Comparison of ENCODE assay signal across 20 cellular contexts in the genomic region with DNA sequence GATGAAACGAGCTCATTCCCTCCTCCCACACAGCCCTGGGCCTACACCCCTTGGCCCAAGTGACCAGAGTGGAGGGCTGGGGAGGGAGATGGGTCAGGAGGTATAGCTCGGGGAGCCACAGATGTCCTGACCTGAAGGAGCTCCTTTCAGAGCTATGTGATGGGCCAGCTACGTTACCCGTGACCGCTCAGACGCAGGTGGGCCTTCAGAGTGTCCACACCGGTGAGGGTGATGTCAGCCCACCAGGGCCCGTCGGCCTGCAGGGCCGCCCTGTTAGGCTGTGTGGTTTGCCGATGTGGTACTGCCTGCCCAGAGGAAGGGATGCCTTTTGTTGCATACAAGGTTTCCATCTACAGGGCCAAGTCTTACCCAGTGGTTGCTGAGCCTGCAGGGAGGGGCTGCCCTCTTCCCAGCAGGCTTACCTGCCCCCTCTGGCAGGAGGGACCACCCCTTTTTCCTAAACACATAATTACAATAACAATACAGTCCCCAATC. TPM values are rescaled to one million over a fixed set of nuclear protein-coding genes. Genes with fewer than 3 reads are reported as not detected.
A peak's percentile ranks its signal among the peaks of the same experiment; 100 is the strongest.
DNase-seq lines count a peak whose midpoint lies in the region; ATAC-seq, FAIRE-seq and TF ChIP-seq lines count a peak whose summit lies in the region.
"Had no signal": no experiment of that assay in that cellular context is flagged by ENCODE, and none has a peak within 500 bp of the region (broad histone marks: within the 10 kb centered on the region; RNA-seq: fewer than 3 reads in every experiment).

No MANE protein-coding gene starts in this region.

- intact Hi-C loops in PC-9 (cut with micrococcal nuclease; ENCODE audit: unreplicated experiment), result no loop called here

- no peak overlapping the region for H3K27ac ChIP-seq in PC-9

- POLR2A ChIA-PET in PC-9 (lab: Charles Lee; ENCODE audit: unreplicated experiment), result no interaction called here

- no peak for ATAC-seq in activated T-helper 17 cell treated with anti-CD3 and anti-CD28 coated beads, Interleukin-2, amount 50 U/mL, for 72 hours (replicated peaks)
- no peak for ATAC-seq in stimulated activated effector memory CD8-positive, alpha-beta T cell treated with anti-CD3 and anti-CD28 coated beads, Interleukin-12 subunit alpha, Interleukin-12 subunit beta, amount 100 ng/mL, for 72 hours
- ATAC-seq: Panc1 had no signal

- no peak overlapping the region for H2AFZ ChIP-seq in PC-9

- peak overlapping the region; percentile 45 for H3K4me3 Mint-ChIP-seq in activated T-helper 17 cell treated with anti-CD3 and anti-CD28 coated beads, Interleukin-2, amount 50 U/mL, for 72 hours
- H3K4me3 Mint-ChIP-seq in stimulated activated effector memory CD8-positive, alpha-beta T cell treated with anti-CD3 and anti-CD28 coated beads, Interleukin-12 subunit alpha, Interleukin-12 subunit beta, amount 100 ng/mL, for 72 hours, result peak overlapping the region; percentile 21

- H3K4me2 ChIP-seq in PC-9, result no peak overlapping the region

- no peaks in the 10 kb centered on the region for H3K27me3 Mint-ChIP-seq in activated T-helper 17 cell treated with anti-CD3 and anti-CD28 coated beads, Interleukin-2, amount 50 U/mL, for 72 hours

- H3K27ac Mint-ChIP-seq in activated T-helper 17 cell treated with anti-CD3 and anti-CD28 coated beads, Interleukin-2, amount 50 U/mL, for 72 hours, result peak overlapping the region; percentile 28
- peak overlapping the region; percentile 68 for H3K27ac Mint-ChIP-seq in stimulated activated effector memory CD8-positive, alpha-beta T cell treated with anti-CD3 and anti-CD28 coated beads, Interleukin-12 subunit alpha, Interleukin-12 subunit beta, amount 100 ng/mL, for 72 hours

- H3K9me3 Mint-ChIP-seq in activated T-helper 17 cell treated with anti-CD3 and anti-CD28 coated beads, Interleukin-2, amount 50 U/mL, for 72 hours, result no peaks in the 10 kb centered on the region
- H3K9me3 Mint-ChIP-seq in stimulated activated effector memory CD8-positive, alpha-beta T cell treated with anti-CD3 and anti-CD28 coated beads, Interleukin-12 subunit alpha, Interleukin-12 subunit beta, amount 100 ng/mL, for 72 hours, result no peaks in the 10 kb centered on the region

- H3K9me2 ChIP-seq in PC-9 (ENCODE audit: insufficient read depth), result no peaks in the 10 kb centered on the region

- no peaks in the 10 kb centered on the region for H3K9me3 ChIP-seq in PC-9 (ENCODE audit: insufficient read depth, low read depth)
- H3K9me3 ChIP-seq: Caco-2 had no signal

- no peaks in the 10 kb centered on the region for H3K36me3 ChIP-seq in PC-9 (ENCODE audit: low read depth)

- DNase-seq in HTR-8/SVneo (ENCODE audit: insufficient read length, low spot score) (no peak), mesenteric fat pad (ENCODE audit: low spot score) (peak; percentile 69), PC-9 (no peak), COR-L47 (lab: John Stamatoyannopoulos, UW) (no peak), T-helper 9 cell (no peak)
- no peak for DNase-seq in stimulated activated effector memory CD8-positive, alpha-beta T cell treated with anti-CD3 and anti-CD28 coated beads, Interleukin-12 subunit alpha, Interleukin-12 subunit beta, amount 100 ng/mL, for 72 hours (ENCODE audit: low spot score in 2 of 2)
- DNase-seq: ACHN, AML-193, Caco-2, DMS153, GOT3, KBM-7, NCI-H1417 treated with DMSO at 0.1 percent for 48 hours, NCI-H2029, NCI-H2171, NCI-H446 treated with DMSO at 0.1 percent for 48 hours, NCI-H748 treated with DMSO at 0.1 percent for 48 hours had no signal

- peak; percentile 36 for FAIRE-seq in HTR-8/SVneo (lab: Jason Lieb, UNC)
- FAIRE-seq: GM12892 had no signal

- peaks cover 6% of the 10 kb centered on the region; the same call in 1 of the 2 replicates for H3F3A ChIP-seq in PC-9 (ENCODE audit: insufficient read depth, low read depth)

- H3K36me3 Mint-ChIP-seq in activated T-helper 17 cell treated with anti-CD3 and anti-CD28 coated beads, Interleukin-2, amount 50 U/mL, for 72 hours (ENCODE audit: low read depth), result no peaks in the 10 kb centered on the region
- H3K36me3 Mint-ChIP-seq in stimulated activated effector memory CD8-positive, alpha-beta T cell treated with anti-CD3 and anti-CD28 coated beads, Interleukin-12 subunit alpha, Interleukin-12 subunit beta, amount 100 ng/mL, for 72 hours, result peaks cover 7% of the 10 kb centered on the region

- H3K4me1 Mint-ChIP-seq in activated T-helper 17 cell treated with anti-CD3 and anti-CD28 coated beads, Interleukin-2, amount 50 U/mL, for 72 hours, result peaks cover 17% of the 10 kb centered on the region
- H3K4me1 Mint-ChIP-seq in stimulated activated effector memory CD8-positive, alpha-beta T cell treated with anti-CD3 and anti-CD28 coated beads, Interleukin-12 subunit alpha, Interleukin-12 subunit beta, amount 100 ng/mL, for 72 hours, result peaks cover 53% of the 10 kb centered on the region

- no peaks in the 10 kb centered on the region for H4K20me1 ChIP-seq in PC-9 (ENCODE audit: insufficient read depth)

- CTCF ChIA-PET in PC-9 (lab: Charles Lee), result no interaction called here

- H3K79me2 ChIP-seq in PC-9 (ENCODE audit: low read depth), result no peaks in the 10 kb centered on the region

- no peaks in the 10 kb centered on the region for H3K27me3 ChIP-seq in PC-9 (ENCODE audit: insufficient read depth, low read depth)

- no peaks in the 10 kb centered on the region; the same call in none of the 2 replicates for H3K4me1 ChIP-seq in PC-9 (replicated peaks; ENCODE audit: insufficient read depth)
- H3K4me1 ChIP-seq: Caco-2 had no signal

- no TSS peak for BruUV-seq in PC-9 (replicated peaks; lab: Mats Ljungman, UMichigan)

- no peak overlapping the region for H3K4me3 ChIP-seq in PC-9

- no peak for TF ChIP-seq CTCF in PC-9 (conservative IDR thresholded peaks at IDR 0.05)

RNA-seq across cellular contexts. Expression of a gene that starts 41.8 kb away (rescaled TPM):
- 100 to 1,000 TPM in 1 of 2 donors, 10 to 100 TPM in 1; 90.9 to 214 TPM for total RNA-seq in activated T-helper 17 cell treated with anti-CD3 and anti-CD28 coated beads, Interleukin-2, amount 50 U/mL, for 72 hours
- 259 TPM for total RNA-seq in mesenteric fat pad
- total RNA-seq in PC-9 (2021), result 46.0 and 60.0 TPM in 2 replicates
